Comparison of ENCODE assay signal across 20 cellular contexts in the genomic region with DNA sequence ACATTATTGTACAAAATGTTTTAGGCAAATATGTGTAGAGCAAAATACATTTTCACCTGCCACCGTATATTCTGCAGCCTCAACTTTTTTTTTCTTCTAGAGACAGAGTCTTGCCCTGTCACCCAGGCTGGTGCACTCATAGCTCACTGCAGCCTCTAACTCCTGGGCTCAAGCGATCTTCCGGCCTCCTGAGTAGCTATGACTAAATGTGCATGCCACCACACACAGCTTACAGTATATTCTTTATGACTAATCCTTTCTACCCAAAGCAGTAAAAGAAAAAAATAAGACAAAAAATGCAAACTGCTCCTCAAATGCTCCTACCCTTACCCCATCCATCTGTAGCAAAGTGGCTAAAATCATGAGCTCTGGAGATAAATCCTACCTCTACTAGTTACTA.
DNase-seq lines count a peak whose midpoint lies in the region; TF ChIP-seq lines count a peak whose summit lies in the region.
"Had no signal": no experiment of that assay in that cellular context is flagged by ENCODE, and none has a peak within 500 bp of the region (broad histone marks: within the 10 kb centered on the region; RNA-seq: fewer than 3 reads in every experiment).

No MANE protein-coding gene starts in this region.

- H3K9me3 Mint-ChIP-seq in MCF 10A (ENCODE audit: unreplicated experiment), result no peaks in the 10 kb centered on the region
- H3K9me3 Mint-ChIP-seq: GM23338 had no signal

- no peaks in the 10 kb centered on the region for H3K9me3 ChIP-seq in breast epithelium
- H3K9me3 ChIP-seq: BLaER1 treated with 17β-estradiol and CSF1 and Interleukin-3, amounts not matched to agents 10 nM and 100 nM had no signal

- H3K27me3 Mint-ChIP-seq in MCF 10A (ENCODE audit: insufficient read depth, unreplicated experiment), result peaks cover 28% of the 10 kb centered on the region
- H3K27me3 Mint-ChIP-seq: B cell; CD4-positive, CD25-positive, alpha-beta regulatory T cell; CD8-positive, alpha-beta memory T cell had no signal

- no peak for TF ChIP-seq CTCF in MCF 10A (IDR thresholded peaks at IDR 0.05; ENCODE audit: unreplicated experiment)
- TF ChIP-seq CTCF in breast epithelium (IDR thresholded peaks at IDR 0.05), result no peak
- no peak for TF ChIP-seq CTCF in brain microvascular endothelial cell (IDR thresholded peaks at IDR 0.05; ENCODE audit: low read depth, low read length, missing control alignments)
- no peak for TF ChIP-seq CTCF in coronary artery (IDR thresholded peaks at IDR 0.05)

- H3K36me3 ChIP-seq in breast epithelium (no peaks in the 10 kb centered on the region), brain microvascular endothelial cell (replicated peaks) (no peaks in the 10 kb centered on the region)
- H3K36me3 ChIP-seq: BLaER1 treated with 17β-estradiol and CSF1 and Interleukin-3, amounts not matched to agents 10 nM and 100 nM had no signal

- H3K27ac Mint-ChIP-seq in MCF 10A (ENCODE audit: low read depth, unreplicated experiment), result no peak overlapping the region
- H3K27ac Mint-ChIP-seq: B cell; CD4-positive, CD25-positive, alpha-beta regulatory T cell; GM23338; HFFc6 had no signal

- BruUV-seq in MCF 10A (replicated peaks; lab: Mats Ljungman, UMichigan), result no TSS peak

- CTCF ChIA-PET in MCF 10A (lab: Yijun Ruan, JAX), result interaction anchor here (0.6 to 1.8 kb wide), 6 partner anchors 10 to 867 kb away, joined by 3 to 17 read pairs (median 3); no protein-coding TSS in a partner anchor

- H3K27ac ChIP-seq in breast epithelium, result no peak overlapping the region
- no peak overlapping the region for H3K27ac ChIP-seq in brain microvascular endothelial cell
- no peak overlapping the region for H3K27ac ChIP-seq in coronary artery
- H3K27ac ChIP-seq: BLaER1 treated with 17β-estradiol and CSF1 and Interleukin-3, amounts not matched to agents 10 nM and 100 nM; HL-60 had no signal

- POLR2A ChIA-PET in MCF 10A (lab: Yijun Ruan, JAX), result no interaction called here

- no peaks in the 10 kb centered on the region for H3K27me3 ChIP-seq in breast epithelium
- no peaks in the 10 kb centered on the region for H3K27me3 ChIP-seq in brain microvascular endothelial cell (replicated peaks)
- H3K27me3 ChIP-seq: BLaER1 treated with 17β-estradiol and CSF1 and Interleukin-3, amounts not matched to agents 10 nM and 100 nM had no signal

- TF ChIP-seq POLR2A in breast epithelium (IDR thresholded peaks at IDR 0.05), result no peak

- H3K4me1 ChIP-seq in breast epithelium, result no peaks in the 10 kb centered on the region
- H3K4me1 ChIP-seq: BLaER1 treated with 17β-estradiol and CSF1 and Interleukin-3, amounts not matched to agents 10 nM and 100 nM had no signal

- peak; percentile 3 for DNase-seq in MCF 10A (ENCODE audit: unreplicated experiment)
- no peak for DNase-seq in breast epithelium (ENCODE audit: low spot score in 2 of 2)
- DNase-seq in brain microvascular endothelial cell, result peak; percentile 50
- DNase-seq in iris pigment epithelial cell (ENCODE audit: low read depth), result peak; percentile 14
- no peak for DNase-seq in NAMALWA (ENCODE audit: low spot score)
- DNase-seq in CD1c-positive myeloid dendritic cell (ENCODE audit: extremely low spot score), result no peak
- DNase-seq in coronary artery (ENCODE audit: low spot score), result no peak
- DNase-seq: 8988T; CD4-positive, CD25-positive, alpha-beta regulatory T cell; CD8-positive, alpha-beta memory T cell; COR-L47; DMS153; DMS79; GF-D8; HFFc6; IMR-90 had no signal

- in situ Hi-C loops in brain microvascular endothelial cell (cut with HindIII; ENCODE audit: low pct_ligation_motif_present, low sequenced_read_pairs), result loop anchor here (25.0 kb wide), 1 partner anchor 240 kb away; no protein-coding TSS in a partner anchor

- no peak overlapping the region for H3K4me3 Mint-ChIP-seq in MCF 10A (ENCODE audit: unreplicated experiment)
- H3K4me3 Mint-ChIP-seq: B cell; CD4-positive, CD25-positive, alpha-beta regulatory T cell; CD8-positive, alpha-beta memory T cell; GM23338; HFFc6 had no signal

- H3K4me3 ChIP-seq in breast epithelium (no peak overlapping the region), brain microvascular endothelial cell (ENCODE audit: low read depth, low read length) (no peak overlapping the region), coronary artery (no peak overlapping the region)
- H3K4me3 ChIP-seq: BLaER1 treated with 17β-estradiol and CSF1 and Interleukin-3, amounts not matched to agents 10 nM and 100 nM; GM23338 had no signal

- no peaks in the 10 kb centered on the region for H3K4me1 Mint-ChIP-seq in MCF 10A (ENCODE audit: insufficient read depth, unreplicated experiment)
- H3K4me1 Mint-ChIP-seq: B cell; CD4-positive, CD25-positive, alpha-beta regulatory T cell; CD8-positive, alpha-beta memory T cell had no signal

- H3K36me3 Mint-ChIP-seq in MCF 10A (ENCODE audit: insufficient read depth, unreplicated experiment), result no peaks in the 10 kb centered on the region
- H3K36me3 Mint-ChIP-seq: CD4-positive, CD25-positive, alpha-beta regulatory T cell; CD8-positive, alpha-beta memory T cell had no signal

- intact Hi-C loops in MCF 10A (cut with micrococcal nuclease) (no loop called here), breast epithelium (cut with DNase I; ENCODE audit: low total_unique reads) (no loop called here)

Comparison
In these comparisons a context has a peak if more than half of its experiments do, and no peak if none do; other contexts are left out.
1. DNase-seq: peak in MCF 10A (single experiment), brain microvascular endothelial cell (single experiment) and iris pigment epithelial cell (single experiment); none in breast epithelium (0 of 2), NAMALWA (single experiment), CD1c-positive myeloid dendritic cell (single experiment) and coronary artery (single experiment).